In the genomic region with DNA sequence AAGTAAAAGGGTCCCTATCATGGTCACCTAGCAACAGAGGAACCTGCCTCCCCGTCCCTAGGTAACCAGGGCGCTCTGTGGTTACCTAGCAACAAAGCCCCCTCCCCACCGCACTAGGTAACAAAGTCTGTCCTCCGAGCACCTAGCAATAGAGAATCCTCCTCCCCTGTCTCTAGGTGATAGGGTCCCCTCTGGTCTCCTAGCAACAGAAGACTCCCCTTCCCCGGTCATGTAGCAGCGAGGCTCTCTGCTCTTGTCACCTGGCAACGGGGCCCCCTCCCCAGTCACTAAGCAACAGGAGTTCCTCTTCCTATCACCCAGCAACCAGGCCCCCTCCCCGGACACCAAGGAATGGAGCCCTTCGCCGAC, we compare ENCODE assay signal across 7 cellular contexts. TPM values are rescaled to one million over a fixed set of nuclear protein-coding genes. Genes with fewer than 3 reads are reported as not detected.
DNase-seq lines count a peak whose midpoint lies in the region; ATAC-seq, FAIRE-seq and TF ChIP-seq lines count a peak whose summit lies in the region.

No MANE protein-coding gene starts in this region.

- peaks cover 12% of the 10 kb centered on the region for H3K4me1 ChIP-seq in mammary epithelial cell (ENCODE audit: insufficient read depth, low read length)
- H3K4me1 ChIP-seq in mucosa of descending colon (ENCODE audit: low read depth): peaks cover 5% of the 10 kb centered on the region

- BruUV-seq in mammary epithelial cell (replicated peaks; lab: Mats Ljungman, UMichigan): no TSS peak

- peak overlapping the region; percentile 82 for H3K4me2 ChIP-seq in mammary epithelial cell (ENCODE audit: insufficient read depth, low read depth, low read length)

- H3K27ac ChIP-seq in mammary epithelial cell (ENCODE audit: insufficient read depth, low read depth, low read length): peak overlapping the region; percentile 79

- 5% methylated on average over 4 of the region's 10 CpGs for WGBS in mammary epithelial cell (ENCODE audit: low coverage, missing lambda C conversion rate)

- intact Hi-C loops in mammary epithelial cell (cut with micrococcal nuclease) (loop anchor here (1.0 to 10.0 kb wide), 3 partner anchors 34 to 594 kb away; a partner anchor contains a TSS), mucosa of descending colon (cut with DNase I, micrococcal nuclease) (no loop called here)

- H2AFZ ChIP-seq in mammary epithelial cell (ENCODE audit: low read depth, low read length): peak overlapping the region; percentile 98

- in situ Hi-C loops in mammary epithelial cell (cut with MboI; ENCODE audit: low sequenced_read_pairs in 2 of 2): no loop called here

- CTCF ChIA-PET in mammary epithelial cell (lab: Charles Lee; ENCODE audit: low non-redundant PET): interaction anchor here (0.7 kb wide), 1 partner anchor 282 kb away, joined by 4 read pairs; no protein-coding TSS in a partner anchor

- no peaks in the 10 kb centered on the region for H4K20me1 ChIP-seq in mammary epithelial cell (ENCODE audit: insufficient read depth, low read length)

- no peak for FAIRE-seq in H54 (lab: Jason Lieb, UNC)

- H3K79me2 ChIP-seq in mammary epithelial cell (ENCODE audit: insufficient read depth, low read length): peaks cover 10% of the 10 kb centered on the region

- H3K9ac ChIP-seq in mammary epithelial cell (ENCODE audit: insufficient read depth, low read length): peak overlapping the region; percentile 84

- ATAC-seq in mucosa of descending colon: no peak
- no peak for ATAC-seq in HG03175 (IDR thresholded peaks at IDR 0.05; ENCODE audit: unreplicated experiment)

- peak overlapping the region; percentile 82 to 96 (median 94) for H3K4me3 ChIP-seq in mammary epithelial cell (replicated peaks in 1 of 3; ENCODE audit: insufficient read depth in 1 of 3, low read depth in 2 of 3, low read length in 3 of 3)
- H3K4me3 ChIP-seq in mucosa of descending colon: peak overlapping the region; percentile 36

- no peaks in the 10 kb centered on the region for H3K9me3 ChIP-seq in mammary epithelial cell (replicated peaks; ENCODE audit: insufficient read depth, low read length)
- H3K9me3 ChIP-seq in mucosa of descending colon: no peaks in the 10 kb centered on the region

- TF ChIP-seq CTCF in mammary epithelial cell (conservative IDR thresholded peaks at IDR 0.05 in 1 of 2, IDR thresholded peaks at IDR 0.05 in 1 of 2; ENCODE audit: extremely low read depth in 1 of 2, insufficient read depth in 1 of 2, low read depth in 1 of 2, low read length in 2 of 2) (no peak), mucosa of descending colon (IDR thresholded peaks at IDR 0.05) (no peak)

- dilution Hi-C loops in mammary epithelial cell (cut with HindIII; ENCODE audit: low sequenced_read_pairs): no loop called here

- H3K36me3 ChIP-seq in mammary epithelial cell (ENCODE audit: insufficient read depth, low read length) (no peaks in the 10 kb centered on the region), mucosa of descending colon (ENCODE audit: low read depth) (peaks cover 3% of the 10 kb centered on the region)

- TF ChIP-seq POLR2A in H54 (IDR thresholded peaks at IDR 0.05; ENCODE audit: low read depth, low read length): no peak

- DNase-seq in H54 (ENCODE audit: insufficient read length, low spot score): peak; percentile 50
- peak; percentile 79 for DNase-seq in NCI-H2196 (lab: John Stamatoyannopoulos, UW; ENCODE audit: unreplicated experiment)
- DNase-seq in mammary epithelial cell: peak; percentile 11
- DNase-seq in mucosa of descending colon: no peak
- DNase-seq in activated CD4-positive, CD25-positive, alpha-beta regulatory T cell treated with anti-CD3 and anti-CD28 coated beads, Interleukin-2, amount 50 U/mL, for 72 hours: no peak
- no peak for DNase-seq in stimulated activated CD4-positive, alpha-beta T cell treated with anti-CD3 and anti-CD28 coated beads, Interleukin-15, amount 100 ng/mL, for 24 hours

- H3K27me3 ChIP-seq in mammary epithelial cell (ENCODE audit: insufficient read depth, low read length): no peaks in the 10 kb centered on the region

RNA-seq across cellular contexts. Expression of a gene that starts 0.3 kb away (rescaled TPM):
- total RNA-seq in mammary epithelial cell (10 to 100 TPM; 17.3 to 71.1 TPM), mucosa of descending colon (10 to 100 TPM; 33.4 to 41.2 (median 37.2) TPM)
- polyA plus RNA-seq in mammary epithelial cell: 41.6 TPM
- 1.4 TPM for polyA minus RNA-seq in mammary epithelial cell

RNA-seq across cellular contexts. Expression of a gene that starts 3.0 kb away (rescaled TPM):
- not detected for total RNA-seq in mammary epithelial cell
- not detected for polyA plus RNA-seq in mammary epithelial cell
- polyA minus RNA-seq in mammary epithelial cell: not detected
- not detected for total RNA-seq in mucosa of descending colon

RNA-seq across cellular contexts. Expression of a gene that starts 34.0 kb away (rescaled TPM):
- total RNA-seq in mammary epithelial cell (1 to 10 TPM; 1.0 to 2.1 TPM), mucosa of descending colon (1 to 10 TPM; 1.7 to 3.0 (median 2.6) TPM)
- 1.4 TPM for polyA plus RNA-seq in mammary epithelial cell
- 5.2 TPM for polyA minus RNA-seq in mammary epithelial cell

RNA-seq across cellular contexts. Expression of a gene that starts 34.4 kb away (rescaled TPM):
- total RNA-seq in mammary epithelial cell: 10 to 100 TPM; 53.8 to 77.1 TPM
- polyA plus RNA-seq in mammary epithelial cell: 41.8 TPM
- 7.1 TPM for polyA minus RNA-seq in mammary epithelial cell
- total RNA-seq in mucosa of descending colon: 100 to 1,000 TPM in 2 of 3 donors, 10 to 100 TPM in 1; 79.6 to 121 (median 108) TPM

RNA-seq across cellular contexts. Expression of a gene that starts 57.6 kb away (rescaled TPM):
- not detected for total RNA-seq in mammary epithelial cell
- not detected for polyA plus RNA-seq in mammary epithelial cell
- not detected for polyA minus RNA-seq in mammary epithelial cell
- total RNA-seq in mucosa of descending colon: 1 to 10 TPM in 2 of 3 donors, under 1 TPM in 1; 0.52 to 4.8 (median 1.3) TPM

Comparison
In these comparisons a context has a peak if more than half of its experiments do, and no peak if none do; other contexts are left out.
1. DNase-seq: peak in H54 (single experiment), NCI-H2196 (single experiment) and mammary epithelial cell (single experiment); none in mucosa of descending colon (0 of 3), activated CD4-positive, CD25-positive, alpha-beta regulatory T cell treated with anti-CD3 and anti-CD28 coated beads, Interleukin-2, amount 50 U/mL, for 72 hours (single experiment) and stimulated activated CD4-positive, alpha-beta T cell treated with anti-CD3 and anti-CD28 coated beads, Interleukin-15, amount 100 ng/mL, for 24 hours (single experiment).